ENCODE assay signal across 8 cellular contexts in the genomic region with DNA sequence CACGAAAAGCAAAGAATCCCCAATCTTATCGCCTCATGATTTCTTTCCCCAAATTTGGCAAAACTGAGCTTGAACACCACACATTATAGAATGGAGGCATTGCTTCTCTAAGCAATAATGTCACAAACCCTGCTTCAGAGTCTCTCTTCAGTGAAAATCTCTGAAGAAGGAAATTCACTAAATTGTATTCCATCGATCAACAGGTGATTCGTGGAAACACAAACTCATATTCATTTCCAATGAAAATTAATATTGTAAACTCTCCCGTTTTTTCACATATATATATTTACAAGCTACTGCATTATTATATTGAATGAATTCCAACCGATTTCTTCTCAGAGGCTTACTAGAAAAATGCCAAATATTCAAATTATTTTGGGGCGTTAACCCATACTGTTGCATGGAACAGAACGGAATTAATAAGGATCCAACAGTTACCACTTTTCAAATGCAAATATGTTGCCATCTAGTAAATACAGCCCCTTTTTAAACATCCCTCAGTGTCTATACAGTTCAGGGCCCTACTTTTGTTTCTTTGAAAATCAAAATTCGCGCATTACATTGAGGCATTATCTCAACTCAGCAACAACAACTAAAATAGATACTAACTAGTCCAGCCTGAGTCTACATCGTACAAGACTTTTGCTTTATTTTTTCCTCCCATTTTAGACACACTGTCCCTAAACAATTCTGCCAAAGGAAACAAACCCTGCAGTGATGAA. TPM values are rescaled to one million over a fixed set of nuclear protein-coding genes. Genes with fewer than 3 reads are reported as not detected.
DNase-seq lines count a peak whose midpoint lies in the region; TF ChIP-seq lines count a peak whose summit lies in the region.

No MANE protein-coding gene starts in this region.

- no peak for TF ChIP-seq EP300 in transverse colon (IDR thresholded peaks at IDR 0.05; ENCODE audit: low read depth)

- DNase-seq in activated naive CD4-positive, alpha-beta T cell (lab: John Stamatoyannopoulos, UW): no peak
- DNase-seq in choroid plexus epithelial cell (ENCODE audit: low read depth) (no peak), mesothelial cell of epicardium (ENCODE audit: low spot score in 2 of 2, unreplicated experiment in 2 of 2) (no peak), transverse colon (no peak), 8988T (no peak), SHP77 (lab: John Stamatoyannopoulos, UW) (no peak)
- DNase-seq in activated effector memory CD4-positive, alpha-beta T cell treated with Interleukin-2 at 50 U/mL for 16 hours: no peak

- no peaks in the 10 kb centered on the region for H3K36me3 Mint-ChIP-seq in activated naive CD4-positive, alpha-beta T cell treated with anti-CD3 and anti-CD28 coated beads, Interleukin-2, amount 50 U/mL, for 24 hours
- peaks cover 2% of the 10 kb centered on the region for H3K36me3 Mint-ChIP-seq in mesothelial cell of epicardium

- no peaks in the 10 kb centered on the region for H3K9me3 Mint-ChIP-seq in activated naive CD4-positive, alpha-beta T cell treated with anti-CD3 and anti-CD28 coated beads, Interleukin-2, amount 50 U/mL, for 24 hours
- H3K9me3 Mint-ChIP-seq in mesothelial cell of epicardium: no peaks in the 10 kb centered on the region

- H3K27ac ChIP-seq in transverse colon: peak overlapping the region; percentile 83 to 93 (median 92)

- peaks cover 7% of the 10 kb centered on the region for H3K4me1 Mint-ChIP-seq in activated naive CD4-positive, alpha-beta T cell treated with anti-CD3 and anti-CD28 coated beads, Interleukin-2, amount 50 U/mL, for 24 hours
- H3K4me1 Mint-ChIP-seq in mesothelial cell of epicardium: peaks cover 34% of the 10 kb centered on the region

- no peaks in the 10 kb centered on the region for H3K36me3 ChIP-seq in transverse colon

- intact Hi-C loops in transverse colon (cut with DNase I; ENCODE audit: low total_unique reads): loop anchor here (5.0 to 10.0 kb wide), 3 partner anchors 51 to 139 kb away; partner anchors contain the start of gene NHLRC1

- no peak for TF ChIP-seq POLR2A in transverse colon (IDR thresholded peaks at IDR 0.05)

- WGBS in transverse colon (ENCODE audit: low coverage in 1 of 2), 2 donors: 25 to 32% methylated on average over 11 of the region's 11 CpGs

- H3K27me3 Mint-ChIP-seq in activated naive CD4-positive, alpha-beta T cell treated with anti-CD3 and anti-CD28 coated beads, Interleukin-2, amount 50 U/mL, for 24 hours: peaks cover 42% of the 10 kb centered on the region
- H3K27me3 Mint-ChIP-seq in mesothelial cell of epicardium (ENCODE audit: low read depth): no peaks in the 10 kb centered on the region

- H3K4me3 Mint-ChIP-seq in activated naive CD4-positive, alpha-beta T cell treated with anti-CD3 and anti-CD28 coated beads, Interleukin-2, amount 50 U/mL, for 24 hours: peak overlapping the region; percentile 66
- H3K4me3 Mint-ChIP-seq in mesothelial cell of epicardium: peak overlapping the region; percentile 89

- H3K27ac Mint-ChIP-seq in activated naive CD4-positive, alpha-beta T cell treated with anti-CD3 and anti-CD28 coated beads, Interleukin-2, amount 50 U/mL, for 24 hours: no peak overlapping the region
- peak overlapping the region; percentile 86 for H3K27ac Mint-ChIP-seq in mesothelial cell of epicardium

- no peak for TF ChIP-seq CTCF in choroid plexus epithelial cell (conservative IDR thresholded peaks at IDR 0.05; ENCODE audit: low read depth, low read length)
- TF ChIP-seq CTCF in mesothelial cell of epicardium (IDR thresholded peaks at IDR 0.05; ENCODE audit: unreplicated experiment): no peak
- TF ChIP-seq CTCF in transverse colon (IDR thresholded peaks at IDR 0.05): no peak

- H3K4me3 ChIP-seq in choroid plexus epithelial cell (ENCODE audit: low read depth, low read length) (peak overlapping the region; percentile 73), transverse colon (peak overlapping the region; percentile 21 to 69 (median 54))

- in situ Hi-C loops in transverse colon (cut with MboI; ENCODE audit: low pct_ligation_motif_present in 1 of 4, low pct_unique_long_range_greater_than_20kb in 1 of 4, low sequenced_read_pairs in 3 of 4): loop anchor here in 1 of 4 donors (25.0 kb wide), 1 partner anchor 126 kb away; the partner anchor contains the start of gene NHLRC1

- H3K4me1 ChIP-seq in transverse colon: peaks cover 7 to 38% (median 33%) of the 10 kb centered on the region in 4 donors

- H3K9me3 ChIP-seq in transverse colon: no peaks in the 10 kb centered on the region

- no peaks in the 10 kb centered on the region for H3K27me3 ChIP-seq in transverse colon

RNA-seq across cellular contexts. Expression of gene KIF13A, which starts 1.3 kb away (rescaled TPM):
- total RNA-seq in mesothelial cell of epicardium (52.2 to 57.0 TPM (median 54.4 TPM) in 3 replicates), transverse colon (10 to 100 TPM; 36.3 to 47.5 (median 38.1) TPM)
